ENCODE assay signal across 8 cellular contexts in the genomic region with DNA sequence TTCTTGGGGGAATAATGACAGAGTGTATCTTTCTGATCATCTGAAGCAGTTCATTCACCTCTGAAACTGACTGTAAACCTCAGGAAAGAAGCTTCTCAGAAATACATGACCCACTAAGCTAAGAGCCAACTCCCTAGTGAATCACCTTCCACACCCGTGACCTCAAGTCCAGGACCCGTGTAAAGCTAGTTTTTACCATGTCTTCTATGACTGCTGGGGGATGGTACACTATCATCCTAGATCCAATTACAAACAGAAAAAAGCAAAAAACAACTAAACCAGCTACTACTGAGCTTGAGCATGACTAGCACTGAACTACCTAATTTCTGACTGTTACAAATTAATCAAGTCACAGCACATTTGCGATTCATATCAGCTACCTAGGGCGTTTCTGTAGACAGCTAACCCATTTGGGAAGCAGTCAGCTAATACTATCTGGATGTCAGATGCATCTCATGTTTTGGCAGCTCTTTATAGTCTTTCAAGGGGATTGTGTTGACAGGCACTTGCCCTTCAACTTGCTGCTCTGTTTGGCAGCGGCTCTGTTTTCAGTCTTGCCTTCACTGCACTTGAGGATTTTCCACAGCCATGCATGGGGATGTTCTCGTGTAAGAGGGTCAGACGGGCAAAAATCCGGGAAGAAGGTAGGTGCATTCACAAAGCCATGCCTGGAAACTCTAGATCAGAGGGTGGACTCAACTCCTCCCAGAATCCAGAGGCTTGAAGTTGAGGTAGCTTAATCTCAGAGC.
DNase-seq lines count a peak whose midpoint lies in the region; ATAC-seq, FAIRE-seq and TF ChIP-seq lines count a peak whose summit lies in the region.
"Not testable (repeated sequence)": the region's sequence is repeated elsewhere in the genome, so short reads cannot be mapped to it uniquely, and the experiment has no call there.

No MANE protein-coding gene starts in this region.

- not testable (repeated sequence) for H3K36me3 Mint-ChIP-seq in activated T-cell treated with anti-CD3 and anti-CD28 coated beads, Interleukin-2, amount 50 U/mL, for 72 hours (ENCODE audit: insufficient read depth in 2 of 2)

- intact Hi-C loops in left lung (cut with DNase I) = not testable (repeated sequence)

- in situ Hi-C loops in ACHN (cut with HindIII; ENCODE audit: low pct_ligation_motif_present, low pct_unique_long_range_greater_than_20kb, low sequenced_read_pairs); SK-MEL-5 (cut with HindIII; ENCODE audit: low pct_unique_long_range_greater_than_20kb, low sequenced_read_pairs): not testable (repeated sequence)

- H4K20me1 ChIP-seq in smooth muscle cell (ENCODE audit: low read depth) = not testable (repeated sequence)

- FAIRE-seq in bronchial epithelial cell (lab: Jason Lieb, UNC) = not testable (repeated sequence)

- H3K27me3 ChIP-seq in bronchial epithelial cell (ENCODE audit: control insufficient read depth, insufficient read depth, low read length); left lung; smooth muscle cell (ENCODE audit: low read depth): not testable (repeated sequence)

- WGBS in smooth muscle cell (ENCODE audit: low lambda C conversion rate) = 50% methylated on average over 8 of the region's 8 CpGs

- DNase-seq in ACHN (peak; percentile 11), HCEC 1CT (peak; percentile 24), SK-MEL-5 (ENCODE audit: low read depth, low spot score) (peak; percentile 13), bronchial epithelial cell (ENCODE audit: low read depth) (peak; percentile 69), fibroblast of peridontal ligament (ENCODE audit: extremely low read depth) (peak; percentile 18)
- DNase-seq in activated T-cell treated with anti-CD3 and anti-CD28 coated beads, Interleukin-2, amount 50 U/mL, for 72 hours; left lung; smooth muscle cell (lab: John Stamatoyannopoulos, UW; ENCODE audit: unreplicated experiment): not testable (repeated sequence)

- peaks cover 23% of the 10 kb centered on the region for H3K27me3 Mint-ChIP-seq in activated T-cell treated with anti-CD3 and anti-CD28 coated beads, Interleukin-2, amount 50 U/mL, for 72 hours (ENCODE audit: low read depth)

- peak overlapping the region; percentile 14 for H3K27ac Mint-ChIP-seq in activated T-cell treated with anti-CD3 and anti-CD28 coated beads, Interleukin-2, amount 50 U/mL, for 72 hours

- not testable (repeated sequence) for H3K79me2 ChIP-seq in smooth muscle cell (ENCODE audit: low read depth)

- H3K9me3 ChIP-seq in left lung; smooth muscle cell (replicated peaks; ENCODE audit: low read depth): not testable (repeated sequence)

- H3K36me3 ChIP-seq in bronchial epithelial cell (ENCODE audit: control insufficient read depth, insufficient read depth, low read length); left lung; smooth muscle cell (ENCODE audit: low read depth): not testable (repeated sequence)

- peak; percentile 72 to 74 for ATAC-seq in activated T-cell treated with anti-CD3 and anti-CD28 coated beads, Interleukin-2, amount 50 U/mL, for 72 hours (replicated peaks in 1 of 2)
- ATAC-seq in left lung = peak; percentile 51

- not testable (repeated sequence) for H3K9ac ChIP-seq in smooth muscle cell (ENCODE audit: low read depth)

- TF ChIP-seq CTCF in bronchial epithelial cell (IDR thresholded peaks at IDR 0.05; ENCODE audit: insufficient read depth, low read length, severe bottlenecking); left lung (IDR thresholded peaks at IDR 0.05); smooth muscle cell (IDR thresholded peaks at IDR 0.05; ENCODE audit: borderline replicate concordance, insufficient read depth, poor library complexity, severe bottlenecking): not testable (repeated sequence)

- not testable (repeated sequence) for H3K9me3 Mint-ChIP-seq in activated T-cell treated with anti-CD3 and anti-CD28 coated beads, Interleukin-2, amount 50 U/mL, for 72 hours

- H3F3A ChIP-seq in smooth muscle cell (ENCODE audit: low read depth) = not testable (repeated sequence)

- not testable (repeated sequence) for H3K4me3 ChIP-seq in bronchial epithelial cell (ENCODE audit: low read depth, low read length); left lung; smooth muscle cell

- peaks cover 8 to 10% of the 10 kb centered on the region in 2 donors for H3K4me1 ChIP-seq in left lung
- peaks cover 13% of the 10 kb centered on the region for H3K4me1 ChIP-seq in smooth muscle cell (ENCODE audit: low read depth)

- H3K4me1 Mint-ChIP-seq in activated T-cell treated with anti-CD3 and anti-CD28 coated beads, Interleukin-2, amount 50 U/mL, for 72 hours (ENCODE audit: low read depth) = peaks cover 41% of the 10 kb centered on the region

- peak overlapping the region; percentile 62 for H3K4me2 ChIP-seq in smooth muscle cell

- not testable (repeated sequence) for H2AFZ ChIP-seq in smooth muscle cell (ENCODE audit: low read depth)

- not testable (repeated sequence) for H3K27ac ChIP-seq in left lung
- H3K27ac ChIP-seq in smooth muscle cell (ENCODE audit: low read depth) = peak overlapping the region; percentile 79

- peak overlapping the region; percentile 33 to 69 for H3K4me3 Mint-ChIP-seq in activated T-cell treated with anti-CD3 and anti-CD28 coated beads, Interleukin-2, amount 50 U/mL, for 72 hours
